17 cellular contexts compared by ENCODE assay signal in genomic region chr19:28067882-28068281, GRCh38.
DNase-seq lines count a peak whose midpoint lies in the region; ATAC-seq, FAIRE-seq and TF ChIP-seq lines count a peak whose summit lies in the region.
"Had no signal": no experiment of that assay in that cellular context is flagged by ENCODE, and none has a peak within 500 bp of the region (broad histone marks: within the 10 kb centered on the region; RNA-seq: fewer than 3 reads in every experiment).

No MANE protein-coding gene starts in this region.

- H3K9me3 Mint-ChIP-seq in T-helper 2 cell treated with Interferon-gamma antibody and Interleukin-4, amounts not matched to agents 5 μg/mL and 100 μg/mL, for 36 hours: peaks cover 8% of the 10 kb centered on the region
- peaks cover 5% of the 10 kb centered on the region for H3K9me3 Mint-ChIP-seq in activated T-helper 1 cell treated with anti-CD3 and anti-CD28 coated beads, Interleukin-12 subunit alpha, Interleukin-12 subunit beta, Interleukin-2, Interleukin-4 antibody, amounts not matched to agents 30 ng/mL and 10 ng/mL and 1 ng/mL, durations not matched to agents 14 hours and 24 hours and 36 hours

- 26% methylated on average over 2 of the region's 2 CpGs for WGBS in mesenchymal stem cell

- no peak overlapping the region for H3K27ac ChIP-seq in mesenchymal stem cell (ENCODE audit: low read length, poor library complexity, severe bottlenecking)
- H3K27ac ChIP-seq: A549, PC-9, SJSA1 had no signal

- H2AK5ac ChIP-seq in mesenchymal stem cell (ENCODE audit: low read length, severe bottlenecking): peak overlapping the region; percentile 14

- H3K4me3 ChIP-seq in mesenchymal stem cell (ENCODE audit: insufficient read depth in 1 of 2, low read depth in 1 of 2, low read length in 2 of 2): no peak overlapping the region
- H3K4me3 ChIP-seq: A549, PC-9, SJSA1 had no signal

- H2BK120ac ChIP-seq in mesenchymal stem cell (ENCODE audit: low read depth, low read length): no peak overlapping the region

- DNase-seq in GM12891 (ENCODE audit: insufficient read length, low spot score): no peak
- DNase-seq in mesenchymal stem cell: no peak
- no peak for DNase-seq in T-helper 2 cell treated with Interferon-gamma antibody and Interleukin-4, amounts not matched to agents 5 μg/mL and 100 μg/mL, for 36 hours (ENCODE audit: low spot score)
- DNase-seq in SIG-M5 treated with dmso at 0.1 percent for 504 hours (lab: John Stamatoyannopoulos, UW; ENCODE audit: unreplicated experiment): no peak
- DNase-seq in activated T-helper 1 cell treated with anti-CD3 and anti-CD28 coated beads, Interleukin-12 subunit alpha, Interleukin-12 subunit beta, Interleukin-2, Interleukin-4 antibody, amounts not matched to agents 30 ng/mL and 10 ng/mL and 1 ng/mL, durations not matched to agents 14 hours and 24 hours and 36 hours (ENCODE audit: low spot score): no peak
- DNase-seq: C1 segment of cervical spinal cord, KBM-7, NCI-H1436, NCI-H2029 treated with DMSO at 0.1 percent for 48 hours, NCI-H2171 treated with DMSO at 0.1 percent for 48 hours, NCI-H446 treated with DMSO at 0.1 percent for 48 hours, PC-9 had no signal

- H4K8ac ChIP-seq in mesenchymal stem cell (ENCODE audit: low read length): no peak overlapping the region

- no peaks in the 10 kb centered on the region for H3K27me3 Mint-ChIP-seq in T-helper 2 cell treated with Interferon-gamma antibody and Interleukin-4, amounts not matched to agents 5 μg/mL and 100 μg/mL, for 36 hours (ENCODE audit: low read depth)
- H3K27me3 Mint-ChIP-seq in activated T-helper 1 cell treated with anti-CD3 and anti-CD28 coated beads, Interleukin-12 subunit alpha, Interleukin-12 subunit beta, Interleukin-2, Interleukin-4 antibody, amounts not matched to agents 30 ng/mL and 10 ng/mL and 1 ng/mL, durations not matched to agents 14 hours and 24 hours and 36 hours (ENCODE audit: insufficient read depth): no peaks in the 10 kb centered on the region

- no peak overlapping the region for H2BK5ac ChIP-seq in mesenchymal stem cell (ENCODE audit: low read depth, low read length, poor library complexity, severe bottlenecking)

- no peak overlapping the region for H2BK15ac ChIP-seq in mesenchymal stem cell (ENCODE audit: low read depth, poor library complexity, severe bottlenecking)

- no peaks in the 10 kb centered on the region for H3K4me1 Mint-ChIP-seq in T-helper 2 cell treated with Interferon-gamma antibody and Interleukin-4, amounts not matched to agents 5 μg/mL and 100 μg/mL, for 36 hours (ENCODE audit: low read depth)
- no peaks in the 10 kb centered on the region for H3K4me1 Mint-ChIP-seq in activated T-helper 1 cell treated with anti-CD3 and anti-CD28 coated beads, Interleukin-12 subunit alpha, Interleukin-12 subunit beta, Interleukin-2, Interleukin-4 antibody, amounts not matched to agents 30 ng/mL and 10 ng/mL and 1 ng/mL, durations not matched to agents 14 hours and 24 hours and 36 hours (ENCODE audit: low read depth)

- H3K9ac ChIP-seq in mesenchymal stem cell (ENCODE audit: low read length): no peak overlapping the region

- H3K4me2 ChIP-seq in mesenchymal stem cell (ENCODE audit: low read length, poor library complexity, severe bottlenecking): no peak overlapping the region
- H3K4me2 ChIP-seq: A549, PC-9 had no signal

- intact Hi-C loops in activated T-helper 1 cell treated with anti-CD3 and anti-CD28 coated beads, Interleukin-12 subunit alpha, Interleukin-12 subunit beta, Interleukin-2, Interleukin-4 antibody, amounts not matched to agents 30 ng/mL and 10 ng/mL and 1 ng/mL, durations not matched to agents 14 hours and 24 hours and 36 hours (cut with micrococcal nuclease): no loop called here

- no peaks in the 10 kb centered on the region for H3K9me3 ChIP-seq in mesenchymal stem cell (ENCODE audit: control insufficient read depth, low read length)

- no peak overlapping the region for H3K23ac ChIP-seq in mesenchymal stem cell (ENCODE audit: low read length in 2 of 2)

- no peak overlapping the region for H3K4me3 Mint-ChIP-seq in T-helper 2 cell treated with Interferon-gamma antibody and Interleukin-4, amounts not matched to agents 5 μg/mL and 100 μg/mL, for 36 hours
- H3K4me3 Mint-ChIP-seq in activated T-helper 1 cell treated with anti-CD3 and anti-CD28 coated beads, Interleukin-12 subunit alpha, Interleukin-12 subunit beta, Interleukin-2, Interleukin-4 antibody, amounts not matched to agents 30 ng/mL and 10 ng/mL and 1 ng/mL, durations not matched to agents 14 hours and 24 hours and 36 hours: no peak overlapping the region

- peak; percentile 69 for FAIRE-seq in GM12891 (lab: Jason Lieb, UNC)
- FAIRE-seq: H54 had no signal

- H2BK12ac ChIP-seq in mesenchymal stem cell (ENCODE audit: low read length in 2 of 2): no peak overlapping the region

- no peak overlapping the region for H3K14ac ChIP-seq in mesenchymal stem cell (ENCODE audit: low read length in 2 of 2)

- no peaks in the 10 kb centered on the region for H3K36me3 Mint-ChIP-seq in T-helper 2 cell treated with Interferon-gamma antibody and Interleukin-4, amounts not matched to agents 5 μg/mL and 100 μg/mL, for 36 hours (ENCODE audit: low read depth)
- H3K36me3 Mint-ChIP-seq in activated T-helper 1 cell treated with anti-CD3 and anti-CD28 coated beads, Interleukin-12 subunit alpha, Interleukin-12 subunit beta, Interleukin-2, Interleukin-4 antibody, amounts not matched to agents 30 ng/mL and 10 ng/mL and 1 ng/mL, durations not matched to agents 14 hours and 24 hours and 36 hours (ENCODE audit: low read depth): no peaks in the 10 kb centered on the region

- H4K91ac ChIP-seq in mesenchymal stem cell (ENCODE audit: low read length): no peak overlapping the region

- peaks cover 0 to 3% of the 10 kb centered on the region in 2 experiments for H3K36me3 ChIP-seq in mesenchymal stem cell (ENCODE audit: control insufficient read depth in 1 of 2, insufficient read depth in 2 of 2, low read depth in 1 of 2, low read length in 2 of 2)
- H3K36me3 ChIP-seq: SJSA1 had no signal

- H3K18ac ChIP-seq in mesenchymal stem cell (ENCODE audit: low read depth in 1 of 2, low read length in 2 of 2): no peak overlapping the region

- ATAC-seq in GM19395 (IDR thresholded peaks at IDR 0.05; ENCODE audit: unreplicated experiment) (peak; percentile 84), HG03025 (IDR thresholded peaks at IDR 0.05; ENCODE audit: low FRiP score, unreplicated experiment) (peak; percentile 58)
- ATAC-seq: A549 had no signal

- peaks cover 11% of the 10 kb centered on the region for H3K79me1 ChIP-seq in mesenchymal stem cell (replicated peaks; ENCODE audit: low read length, poor library complexity, severe bottlenecking)

- no peaks in the 10 kb centered on the region for H3K27me3 ChIP-seq in mesenchymal stem cell (ENCODE audit: control insufficient read depth in 1 of 2, insufficient read depth in 1 of 2, low read length in 2 of 2)
- H3K27me3 ChIP-seq: SJSA1 had no signal

- no peak overlapping the region for H3K4ac ChIP-seq in mesenchymal stem cell (ENCODE audit: low read depth in 1 of 2, low read length in 2 of 2)

- H3K4me1 ChIP-seq in mesenchymal stem cell (ENCODE audit: control insufficient read depth, insufficient read depth, low read depth, low read length): peaks cover 11% of the 10 kb centered on the region
- H3K4me1 ChIP-seq: A549, SJSA1 had no signal

- H2AFZ ChIP-seq in mesenchymal stem cell (ENCODE audit: low read depth, low read length): no peak overlapping the region
- H2AFZ ChIP-seq: PC-9 had no signal

- TF ChIP-seq POLR2A in GM12891 (IDR thresholded peaks at IDR 0.05; ENCODE audit: low read depth, low read length): no peak

- H3K27ac Mint-ChIP-seq in T-helper 2 cell treated with Interferon-gamma antibody and Interleukin-4, amounts not matched to agents 5 μg/mL and 100 μg/mL, for 36 hours: no peak overlapping the region
- no peak overlapping the region for H3K27ac Mint-ChIP-seq in activated T-helper 1 cell treated with anti-CD3 and anti-CD28 coated beads, Interleukin-12 subunit alpha, Interleukin-12 subunit beta, Interleukin-2, Interleukin-4 antibody, amounts not matched to agents 30 ng/mL and 10 ng/mL and 1 ng/mL, durations not matched to agents 14 hours and 24 hours and 36 hours

TF ChIP-seq in GM12891, 5 proteins besides CTCF, POLR2A, EP300 and RAD21:
- TF ChIP-seq POLR2AphosphoS5 (IDR thresholded peaks at IDR 0.05; ENCODE audit: low read depth, low read length) (no peak), SPI1 (IDR thresholded peaks at IDR 0.05; ENCODE audit: low read depth, low read length) (peak; percentile 7; the same call in 1 of the 2 replicates)
